ENCODE assay signal across 1 cellular context in the genomic region with DNA sequence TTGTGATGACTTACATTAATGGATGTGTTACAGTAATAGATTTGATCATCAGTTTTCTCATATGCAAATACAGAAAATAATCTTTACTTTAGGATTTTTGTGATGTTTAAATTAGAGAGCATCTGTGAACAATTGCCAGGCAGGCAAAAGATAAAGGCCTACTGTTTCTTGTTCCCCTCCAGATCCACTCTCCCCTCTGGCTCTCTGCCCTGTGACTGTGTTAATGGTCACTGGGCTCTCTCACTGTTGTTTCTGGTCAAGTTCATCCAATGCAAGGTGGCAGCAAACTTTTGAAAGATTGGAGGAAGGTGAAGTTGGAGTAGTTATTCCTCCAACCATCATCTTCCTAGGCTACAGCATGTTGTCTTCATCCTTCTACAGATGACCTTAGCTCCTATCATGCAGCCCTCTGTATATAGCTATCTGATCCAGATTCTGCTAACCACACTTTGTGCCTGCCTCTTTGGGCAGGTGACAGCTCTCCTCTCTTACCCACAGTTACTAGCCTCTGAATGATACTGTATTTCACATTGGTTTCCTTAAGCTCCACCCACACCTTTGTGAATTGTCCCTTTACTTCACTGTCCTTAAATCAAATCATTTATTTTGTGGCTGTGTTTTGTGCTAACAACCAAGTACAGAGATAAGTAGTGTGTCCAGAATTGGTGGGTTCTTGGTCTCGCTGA.
TF ChIP-seq lines count a peak whose summit lies in the region.

No MANE protein-coding gene starts in this region.

TF ChIP-seq in GM23338, 12 proteins besides CTCF, POLR2A, EP300 and RAD21 (continued from another document):
- TF ChIP-seq, protein P1, sequence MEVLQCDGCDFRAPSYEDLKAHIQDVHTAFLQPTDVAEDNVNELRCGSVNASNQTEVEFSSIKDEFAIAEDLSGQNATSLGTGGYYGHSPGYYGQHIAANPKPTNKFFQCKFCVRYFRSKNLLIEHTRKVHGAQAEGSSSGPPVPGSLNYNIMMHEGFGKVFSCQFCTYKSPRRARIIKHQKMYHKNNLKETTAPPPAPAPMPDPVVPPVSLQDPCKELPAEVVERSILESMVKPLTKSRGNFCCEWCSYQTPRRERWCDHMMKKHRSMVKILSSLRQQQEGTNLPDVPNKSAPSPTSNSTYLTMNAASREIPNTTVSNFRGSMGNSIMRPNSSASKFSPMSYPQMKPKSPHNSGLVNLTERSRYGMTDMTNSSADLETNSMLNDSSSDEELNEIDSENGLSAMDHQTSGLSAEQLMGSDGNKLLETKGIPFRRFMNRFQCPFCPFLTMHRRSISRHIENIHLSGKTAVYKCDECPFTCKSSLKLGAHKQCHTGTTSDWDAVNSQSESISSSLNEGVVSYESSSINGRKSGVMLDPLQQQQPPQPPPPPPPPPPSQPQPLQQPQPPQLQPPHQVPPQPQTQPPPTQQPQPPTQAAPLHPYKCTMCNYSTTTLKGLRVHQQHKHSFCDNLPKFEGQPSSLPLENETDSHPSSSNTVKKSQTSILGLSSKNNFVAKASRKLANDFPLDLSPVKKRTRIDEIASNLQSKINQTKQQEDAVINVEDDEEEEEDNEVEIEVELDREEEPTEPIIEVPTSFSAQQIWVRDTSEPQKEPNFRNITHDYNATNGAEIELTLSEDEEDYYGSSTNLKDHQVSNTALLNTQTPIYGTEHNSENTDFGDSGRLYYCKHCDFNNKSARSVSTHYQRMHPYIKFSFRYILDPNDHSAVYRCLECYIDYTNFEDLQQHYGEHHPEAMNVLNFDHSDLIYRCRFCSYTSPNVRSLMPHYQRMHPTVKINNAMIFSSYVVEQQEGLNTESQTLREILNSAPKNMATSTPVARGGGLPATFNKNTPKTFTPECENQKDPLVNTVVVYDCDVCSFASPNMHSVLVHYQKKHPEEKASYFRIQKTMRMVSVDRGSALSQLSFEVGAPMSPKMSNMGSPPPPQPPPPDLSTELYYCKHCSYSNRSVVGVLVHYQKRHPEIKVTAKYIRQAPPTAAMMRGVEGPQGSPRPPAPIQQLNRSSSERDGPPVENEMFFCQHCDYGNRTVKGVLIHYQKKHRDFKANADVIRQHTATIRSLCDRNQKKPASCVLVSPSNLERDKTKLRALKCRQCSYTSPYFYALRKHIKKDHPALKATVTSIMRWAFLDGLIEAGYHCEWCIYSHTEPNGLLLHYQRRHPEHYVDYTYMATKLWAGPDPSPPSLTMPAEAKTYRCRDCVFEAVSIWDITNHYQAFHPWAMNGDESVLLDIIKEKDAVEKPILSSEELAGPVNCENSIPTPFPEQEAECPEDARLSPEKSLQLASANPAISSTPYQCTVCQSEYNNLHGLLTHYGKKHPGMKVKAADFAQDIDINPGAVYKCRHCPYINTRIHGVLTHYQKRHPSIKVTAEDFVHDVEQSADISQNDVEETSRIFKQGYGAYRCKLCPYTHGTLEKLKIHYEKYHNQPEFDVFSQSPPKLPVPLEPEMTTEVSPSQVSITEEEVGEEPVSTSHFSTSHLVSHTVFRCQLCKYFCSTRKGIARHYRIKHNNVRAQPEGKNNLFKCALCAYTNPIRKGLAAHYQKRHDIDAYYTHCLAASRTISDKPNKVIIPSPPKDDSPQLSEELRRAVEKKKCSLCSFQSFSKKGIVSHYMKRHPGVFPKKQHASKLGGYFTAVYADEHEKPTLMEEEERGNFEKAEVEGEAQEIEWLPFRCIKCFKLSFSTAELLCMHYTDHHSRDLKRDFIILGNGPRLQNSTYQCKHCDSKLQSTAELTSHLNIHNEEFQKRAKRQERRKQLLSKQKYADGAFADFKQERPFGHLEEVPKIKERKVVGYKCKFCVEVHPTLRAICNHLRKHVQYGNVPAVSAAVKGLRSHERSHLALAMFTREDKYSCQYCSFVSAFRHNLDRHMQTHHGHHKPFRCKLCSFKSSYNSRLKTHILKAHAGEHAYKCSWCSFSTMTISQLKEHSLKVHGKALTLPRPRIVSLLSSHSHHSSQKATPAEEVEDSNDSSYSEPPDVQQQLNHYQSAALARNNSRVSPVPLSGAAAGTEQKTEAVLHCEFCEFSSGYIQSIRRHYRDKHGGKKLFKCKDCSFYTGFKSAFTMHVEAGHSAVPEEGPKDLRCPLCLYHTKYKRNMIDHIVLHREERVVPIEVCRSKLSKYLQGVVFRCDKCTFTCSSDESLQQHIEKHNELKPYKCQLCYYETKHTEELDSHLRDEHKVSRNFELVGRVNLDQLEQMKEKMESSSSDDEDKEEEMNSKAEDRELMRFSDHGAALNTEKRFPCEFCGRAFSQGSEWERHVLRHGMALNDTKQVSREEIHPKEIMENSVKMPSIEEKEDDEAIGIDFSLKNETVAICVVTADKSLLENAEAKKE (CRISPR knock-in tag; IDR thresholded peaks at IDR 0.05) = no peak
TF ChIP-seq in GM23338: peak in this region for 0.
